In the genomic region with DNA sequence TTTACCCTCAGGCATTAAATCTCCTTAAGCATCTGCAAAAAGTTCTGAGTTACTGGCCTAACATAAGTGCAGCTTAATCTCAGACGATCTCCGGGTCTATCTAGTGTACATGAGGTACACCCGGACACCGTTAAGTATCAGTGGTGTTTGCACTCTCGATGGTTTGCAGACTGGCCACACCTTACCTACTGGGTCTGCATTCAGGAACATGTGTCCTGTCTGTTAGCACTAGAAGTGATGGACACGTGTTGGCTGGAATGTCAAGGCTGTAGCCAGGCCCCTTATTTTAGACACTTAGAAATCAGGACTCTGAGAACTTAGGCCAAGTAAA, we compare ENCODE assay signal across 8 cellular contexts. TPM values are rescaled to one million over a fixed set of nuclear protein-coding genes. Genes with fewer than 3 reads are reported as not detected.
DNase-seq lines count a peak whose midpoint lies in the region; ATAC-seq, FAIRE-seq and TF ChIP-seq lines count a peak whose summit lies in the region.

No MANE protein-coding gene starts in this region.

- H3K4me2 ChIP-seq in OCI-LY7 (ENCODE audit: low read length): peak overlapping the region; percentile 91

- H3K27me3 ChIP-seq in mucosa of stomach (ENCODE audit: control insufficient read depth, insufficient read depth, low read length): no peaks in the 10 kb centered on the region

- DNase-seq in D721Med (ENCODE audit: insufficient read length, low spot score) (no peak), OCI-LY7 (ENCODE audit: low spot score) (peak; percentile 37), dermis blood vessel endothelial cell (peak; percentile 21), NAMALWA (ENCODE audit: low spot score) (no peak), T-helper 9 cell (no peak)

- intact Hi-C loops in OCI-LY7 (cut with micrococcal nuclease; ENCODE audit: unreplicated experiment): loop anchor here (2.0 kb wide), 1 partner anchor 189 kb away; a partner anchor contains a TSS

- H3K9ac ChIP-seq in mucosa of stomach (ENCODE audit: low read length): peak overlapping the region; percentile 91

- H3K27ac ChIP-seq in HEK293 (ENCODE audit: extremely low read depth, low read depth, low read length): peak overlapping the region; percentile 66; the same call in 1 of the 2 replicates
- H3K27ac ChIP-seq in OCI-LY7 (ENCODE audit: low read depth, low read length, poor library complexity, severe bottlenecking): peak overlapping the region; percentile 56

- H3K9me2 ChIP-seq in OCI-LY7 (ENCODE audit: insufficient read depth, low read length): no peaks in the 10 kb centered on the region

- H3K4me3 ChIP-seq in HEK293 (ENCODE audit: low read depth, low read length) (peak overlapping the region; percentile 81), OCI-LY7 (ENCODE audit: low read depth, low read length, poor library complexity, severe bottlenecking) (peak overlapping the region; percentile 81), mucosa of stomach (ENCODE audit: low read length) (peak overlapping the region; percentile 97)

- H2AFZ ChIP-seq in OCI-LY7 (ENCODE audit: low read length): peak overlapping the region; percentile 80; the same call in 1 of the 2 replicates

- TF ChIP-seq CTCF in D721Med (IDR thresholded peaks at IDR 0.05; ENCODE audit: insufficient read depth, missing control alignments) (no peak), HEK293 (tag by site-specific recombination; IDR thresholded peaks at IDR 0.05) (no peak), OCI-LY7 (conservative IDR thresholded peaks at IDR 0.05; ENCODE audit: low read length) (no peak)

- H3K9me3 ChIP-seq in HEK293 (ENCODE audit: control insufficient read depth, insufficient read depth, low read depth, low read length) (no peaks in the 10 kb centered on the region), OCI-LY7 (ENCODE audit: low read length) (no peaks in the 10 kb centered on the region), mucosa of stomach (ENCODE audit: control insufficient read depth, low read length) (no peaks in the 10 kb centered on the region)

- H3K36me3 ChIP-seq in HEK293 (ENCODE audit: control insufficient read depth in 2 of 2, insufficient read depth in 1 of 2, low read length in 2 of 2) (peaks cover 0 to 12% of the 10 kb centered on the region in 2 experiments; a peak in 2 of 3 replicates), OCI-LY7 (ENCODE audit: insufficient read depth, low read length) (peaks cover 13% of the 10 kb centered on the region), mucosa of stomach (ENCODE audit: control insufficient read depth, insufficient read depth, low read length) (no peaks in the 10 kb centered on the region)

- peak; percentile 81 for FAIRE-seq in D721Med (lab: Jason Lieb, UNC)

- H4K20me1 ChIP-seq in OCI-LY7 (ENCODE audit: insufficient read depth, low read length): no peaks in the 10 kb centered on the region; the same call in 1 of the 2 replicates

- peaks cover 20% of the 10 kb centered on the region; the same call in 1 of the 2 replicates for H3K79me2 ChIP-seq in OCI-LY7 (ENCODE audit: insufficient read depth, low read depth, low read length)

- TSS peak; percentile 97 for BruUV-seq in OCI-LY7 (replicated peaks; lab: Mats Ljungman, UMichigan)

- H3K4me1 ChIP-seq in HEK293 (ENCODE audit: control insufficient read depth, insufficient read depth, low read length): peaks cover 3% of the 10 kb centered on the region
- peaks cover 30% of the 10 kb centered on the region for H3K4me1 ChIP-seq in OCI-LY7 (ENCODE audit: insufficient read depth, low read length, poor library complexity, severe bottlenecking)
- H3K4me1 ChIP-seq in mucosa of stomach (ENCODE audit: control insufficient read depth, insufficient read depth, low read length): no peaks in the 10 kb centered on the region

- no peak for ATAC-seq in GM21367 (IDR thresholded peaks at IDR 0.05; ENCODE audit: unreplicated experiment)

- CTCF ChIA-PET in HEK293 (lab: Yijun Ruan, JAX): interaction anchor here (0.7 kb wide), 1 partner anchor 668 kb away, joined by 3 read pairs; no protein-coding TSS in a partner anchor
- CTCF ChIA-PET in OCI-LY7 (lab: Charles Lee; ENCODE audit: unreplicated experiment): interaction anchor here (0.6 kb wide), 1 partner anchor 1742 kb away, joined by 3 read pairs; no protein-coding TSS in a partner anchor

- POLR2A ChIA-PET in HEK293 (lab: Yijun Ruan, JAX) (interaction anchor here (1.0 to 2.6 kb wide), 3 partner anchors 121 to 417 kb away, joined by 3 to 10 read pairs (median 3); a partner anchor contains a TSS), OCI-LY7 (lab: Charles Lee) (interaction anchor here (0.9 to 2.5 kb wide), 6 partner anchors 10 to 606 kb away, joined by 4 to 8 read pairs (median 6); a partner anchor contains a TSS)

TF ChIP-seq in HEK293, 187 proteins besides CTCF, POLR2A, EP300 and RAD21:
- TF ChIP-seq, protein P1, sequence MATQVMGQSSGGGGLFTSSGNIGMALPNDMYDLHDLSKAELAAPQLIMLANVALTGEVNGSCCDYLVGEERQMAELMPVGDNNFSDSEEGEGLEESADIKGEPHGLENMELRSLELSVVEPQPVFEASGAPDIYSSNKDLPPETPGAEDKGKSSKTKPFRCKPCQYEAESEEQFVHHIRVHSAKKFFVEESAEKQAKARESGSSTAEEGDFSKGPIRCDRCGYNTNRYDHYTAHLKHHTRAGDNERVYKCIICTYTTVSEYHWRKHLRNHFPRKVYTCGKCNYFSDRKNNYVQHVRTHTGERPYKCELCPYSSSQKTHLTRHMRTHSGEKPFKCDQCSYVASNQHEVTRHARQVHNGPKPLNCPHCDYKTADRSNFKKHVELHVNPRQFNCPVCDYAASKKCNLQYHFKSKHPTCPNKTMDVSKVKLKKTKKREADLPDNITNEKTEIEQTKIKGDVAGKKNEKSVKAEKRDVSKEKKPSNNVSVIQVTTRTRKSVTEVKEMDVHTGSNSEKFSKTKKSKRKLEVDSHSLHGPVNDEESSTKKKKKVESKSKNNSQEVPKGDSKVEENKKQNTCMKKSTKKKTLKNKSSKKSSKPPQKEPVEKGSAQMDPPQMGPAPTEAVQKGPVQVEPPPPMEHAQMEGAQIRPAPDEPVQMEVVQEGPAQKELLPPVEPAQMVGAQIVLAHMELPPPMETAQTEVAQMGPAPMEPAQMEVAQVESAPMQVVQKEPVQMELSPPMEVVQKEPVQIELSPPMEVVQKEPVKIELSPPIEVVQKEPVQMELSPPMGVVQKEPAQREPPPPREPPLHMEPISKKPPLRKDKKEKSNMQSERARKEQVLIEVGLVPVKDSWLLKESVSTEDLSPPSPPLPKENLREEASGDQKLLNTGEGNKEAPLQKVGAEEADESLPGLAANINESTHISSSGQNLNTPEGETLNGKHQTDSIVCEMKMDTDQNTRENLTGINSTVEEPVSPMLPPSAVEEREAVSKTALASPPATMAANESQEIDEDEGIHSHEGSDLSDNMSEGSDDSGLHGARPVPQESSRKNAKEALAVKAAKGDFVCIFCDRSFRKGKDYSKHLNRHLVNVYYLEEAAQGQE (tag by site-specific recombination; IDR thresholded peaks at IDR 0.05): no peak
- TF ChIP-seq WT1 (tag by site-specific recombination; IDR thresholded peaks at IDR 0.05) (no peak), ZSCAN30 (tag by site-specific recombination; IDR thresholded peaks at IDR 0.05) (no peak)
- TF ChIP-seq, protein P2, sequence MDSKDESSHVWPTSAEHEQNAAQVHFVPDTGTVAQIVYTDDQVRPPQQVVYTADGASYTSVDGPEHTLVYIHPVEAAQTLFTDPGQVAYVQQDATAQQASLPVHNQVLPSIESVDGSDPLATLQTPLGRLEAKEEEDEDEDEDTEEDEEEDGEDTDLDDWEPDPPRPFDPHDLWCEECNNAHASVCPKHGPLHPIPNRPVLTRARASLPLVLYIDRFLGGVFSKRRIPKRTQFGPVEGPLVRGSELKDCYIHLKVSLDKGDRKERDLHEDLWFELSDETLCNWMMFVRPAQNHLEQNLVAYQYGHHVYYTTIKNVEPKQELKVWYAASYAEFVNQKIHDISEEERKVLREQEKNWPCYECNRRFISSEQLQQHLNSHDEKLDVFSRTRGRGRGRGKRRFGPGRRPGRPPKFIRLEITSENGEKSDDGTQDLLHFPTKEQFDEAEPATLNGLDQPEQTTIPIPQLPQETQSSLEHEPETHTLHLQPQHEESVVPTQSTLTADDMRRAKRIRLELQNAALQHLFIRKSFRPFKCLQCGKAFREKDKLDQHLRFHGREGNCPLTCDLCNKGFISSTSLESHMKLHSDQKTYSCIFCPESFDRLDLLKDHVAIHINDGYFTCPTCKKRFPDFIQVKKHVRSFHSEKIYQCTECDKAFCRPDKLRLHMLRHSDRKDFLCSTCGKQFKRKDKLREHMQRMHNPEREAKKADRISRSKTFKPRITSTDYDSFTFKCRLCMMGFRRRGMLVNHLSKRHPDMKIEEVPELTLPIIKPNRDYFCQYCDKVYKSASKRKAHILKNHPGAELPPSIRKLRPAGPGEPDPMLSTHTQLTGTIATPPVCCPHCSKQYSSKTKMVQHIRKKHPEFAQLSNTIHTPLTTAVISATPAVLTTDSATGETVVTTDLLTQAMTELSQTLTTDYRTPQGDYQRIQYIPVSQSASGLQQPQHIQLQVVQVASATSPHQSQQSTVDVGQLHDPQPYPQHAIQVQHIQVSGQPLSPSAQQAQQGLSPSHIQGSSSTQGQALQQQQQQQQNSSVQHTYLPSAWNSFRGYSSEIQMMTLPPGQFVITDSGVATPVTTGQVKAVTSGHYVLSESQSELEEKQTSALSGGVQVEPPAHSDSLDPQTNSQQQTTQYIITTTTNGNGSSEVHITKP (tag by site-specific recombination; IDR thresholded peaks at IDR 0.05): no peak

RNA-seq across cellular contexts. Expression of a gene that starts 0.8 kb away (rescaled TPM):
- 11.6 and 12.2 TPM in 2 replicates for total RNA-seq in OCI-LY7 (2014; rRNA removed; shearing (Covaris generic))
- total RNA-seq in OCI-LY7 (2022) (20.6 and 22.5 TPM in 2 replicates), dermis blood vessel endothelial cell (9.9 and 15.4 TPM in 2 replicates)

Comparison
In these comparisons a context has a peak if more than half of its experiments do, and no peak if none do; other contexts are left out.
1. DNase-seq: peak in OCI-LY7 (single experiment) and dermis blood vessel endothelial cell (single experiment); none in D721Med (single experiment), NAMALWA (single experiment) and T-helper 9 cell (single experiment).
2. Peak in every context shown above with its lines, with median percentiles within 50 percentile points of each other: H3K4me3 ChIP-seq.